Comparison of ENCODE assay signal across 15 cellular contexts in the genomic region with DNA sequence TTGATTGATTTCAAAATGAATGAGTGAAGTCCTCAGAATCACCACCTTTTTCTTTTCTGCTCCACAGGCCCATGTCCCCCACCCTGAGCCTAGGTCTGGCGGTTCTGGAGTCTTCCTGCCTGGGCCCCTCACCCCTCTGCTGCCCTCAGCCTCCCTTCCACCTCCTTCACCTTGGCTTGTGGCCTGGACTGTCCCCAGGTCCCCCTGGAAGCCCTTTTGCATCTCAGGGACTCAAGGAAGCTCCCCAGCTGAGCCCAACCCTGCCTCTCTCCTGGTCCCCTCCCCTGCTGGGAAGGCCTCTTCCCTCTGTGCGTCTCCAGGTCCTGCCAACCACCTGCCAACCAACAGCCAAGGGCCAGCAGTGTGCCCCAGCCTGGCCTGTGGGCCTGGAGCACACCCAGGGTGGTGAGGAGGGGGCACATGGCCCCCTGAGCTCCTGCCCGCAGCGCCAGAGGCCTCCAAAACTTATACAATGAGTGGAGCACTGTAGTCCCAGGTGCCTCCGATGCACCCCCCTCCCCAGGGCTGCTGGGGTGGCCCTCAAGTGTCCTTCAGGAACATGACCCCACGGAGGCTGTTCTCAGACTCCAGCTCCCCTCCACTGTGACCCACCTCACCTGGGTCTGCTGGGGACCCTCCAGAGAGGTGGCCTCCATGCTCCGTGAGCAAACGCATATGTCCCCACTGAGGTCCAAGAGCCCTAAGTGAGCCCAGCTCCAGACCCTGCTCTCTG. TPM values are rescaled to one million over a fixed set of nuclear protein-coding genes. Genes with fewer than 3 reads are reported as not detected.
DNase-seq lines count a peak whose midpoint lies in the region; ATAC-seq and TF ChIP-seq lines count a peak whose summit lies in the region.
"Had no signal": no experiment of that assay in that cellular context is flagged by ENCODE, and none has a peak within 500 bp of the region (broad histone marks: within the 10 kb centered on the region; RNA-seq: fewer than 3 reads in every experiment).

No MANE protein-coding gene starts in this region.

- H3K27me3 ChIP-seq in RWPE2 (ENCODE audit: insufficient read depth, poor library complexity, severe bottlenecking) (peaks cover 48% of the 10 kb centered on the region), osteoblast (ENCODE audit: insufficient read depth, low read length) (peaks cover 2% of the 10 kb centered on the region)

- H3K27ac ChIP-seq in RWPE2 (ENCODE audit: poor library complexity, severe bottlenecking): no peak overlapping the region
- H3K27ac ChIP-seq in osteoblast (ENCODE audit: low read depth, low read length): no peak overlapping the region
- H3K27ac ChIP-seq: A549, HL-60 had no signal

- H3K4me3 ChIP-seq in RWPE2 (ENCODE audit: severe bottlenecking): no peak overlapping the region
- no peak overlapping the region for H3K4me3 ChIP-seq in osteoblast (ENCODE audit: insufficient read depth, low read length)
- H3K4me3 ChIP-seq: A549, K562 had no signal

- H2AFZ ChIP-seq in osteoblast (ENCODE audit: low read length): no peak overlapping the region

- TF ChIP-seq CTCF in GM13976 (IDR thresholded peaks at IDR 0.05; ENCODE audit: borderline replicate concordance, control extremely low read depth, extremely low read depth, insufficient read depth, missing control alignments): no peak
- TF ChIP-seq CTCF in RWPE2 (IDR thresholded peaks at IDR 0.05; ENCODE audit: poor library complexity, severe bottlenecking): no peak
- TF ChIP-seq CTCF in osteoblast (IDR thresholded peaks at IDR 0.05; ENCODE audit: extremely low read depth, low read depth, low read length): no peak

- no peaks in the 10 kb centered on the region for H3K9me3 ChIP-seq in RWPE2 (ENCODE audit: severe bottlenecking)
- no peaks in the 10 kb centered on the region for H3K9me3 ChIP-seq in osteoblast (ENCODE audit: low read depth, low read length)
- H3K9me3 ChIP-seq: A549 had no signal

- H4K20me1 ChIP-seq in osteoblast (ENCODE audit: insufficient read depth, low read length): no peaks in the 10 kb centered on the region

- H3K4me1 ChIP-seq in RWPE2 (ENCODE audit: insufficient read depth, poor library complexity, severe bottlenecking) (no peaks in the 10 kb centered on the region), osteoblast (ENCODE audit: insufficient read depth, low read length) (no peaks in the 10 kb centered on the region)
- H3K4me1 ChIP-seq: A549 had no signal

- no peaks in the 10 kb centered on the region for H3K36me3 ChIP-seq in RWPE2 (ENCODE audit: low read depth)
- no peaks in the 10 kb centered on the region for H3K36me3 ChIP-seq in osteoblast (ENCODE audit: insufficient read depth, low read length)

- no peak overlapping the region for H3K4me2 ChIP-seq in osteoblast (ENCODE audit: insufficient read depth, low read length)
- H3K4me2 ChIP-seq: A549 had no signal

- no peaks in the 10 kb centered on the region for H3K79me2 ChIP-seq in osteoblast (ENCODE audit: insufficient read depth, low read length)

- DNase-seq in Daoy (ENCODE audit: low read depth) (peak; percentile 6), GM13976 (ENCODE audit: low spot score) (peak; percentile 26), RWPE2 (ENCODE audit: low spot score) (no peak), osteoblast (ENCODE audit: insufficient read length, low spot score, missing footprints) (peak; percentile 84), HT-29 (ENCODE audit: low spot score) (no peak), RKO (ENCODE audit: low spot score) (no peak)
- DNase-seq: CD4-positive, CD25-positive, alpha-beta regulatory T cell; DMS53; GOT3; HCEC 1CT had no signal

- ATAC-seq in RWPE2 (ENCODE audit: low read depth): 0 out of 3 replicates have a peak, but pooled peaks have one; percentile 31
- ATAC-seq in GM21447 (IDR thresholded peaks at IDR 0.05; ENCODE audit: unreplicated experiment): no peak
- no peak for ATAC-seq in HG03469 (IDR thresholded peaks at IDR 0.05; ENCODE audit: unreplicated experiment)
- ATAC-seq: A549, K562 had no signal

- in situ Hi-C loops in GM13976 (cut with MboI; ENCODE audit: low sequenced_read_pairs, unreplicated experiment): no loop called here

RNA-seq across cellular contexts. Expression of a gene that starts 20.3 kb away (rescaled TPM):
- not detected in 2 replicates for total RNA-seq in Daoy (2014; rRNA removed; shearing (Covaris generic))
- total RNA-seq in osteoblast: not detected in 2 replicates
- not detected in 2 replicates for total RNA-seq in HT-29 (2014; rRNA removed; shearing (Covaris generic))
- total RNA-seq: CD4-positive, CD25-positive, alpha-beta regulatory T cell; K562 had no signal

RNA-seq across cellular contexts. Expression of a gene that starts 44.1 kb away (rescaled TPM):
- not detected in 2 replicates for total RNA-seq in Daoy (2014; rRNA removed; shearing (Covaris generic))
- not detected in 2 replicates for total RNA-seq in osteoblast
- total RNA-seq in HT-29 (2014; rRNA removed; shearing (Covaris generic)): not detected in 2 replicates
- total RNA-seq: CD4-positive, CD25-positive, alpha-beta regulatory T cell; K562 had no signal

RNA-seq across cellular contexts. Expression of a gene that starts 57.5 kb away (rescaled TPM):
- total RNA-seq in Daoy (2014; rRNA removed; shearing (Covaris generic)): not detected in 2 replicates
- not detected in 2 replicates for total RNA-seq in osteoblast
- total RNA-seq in HT-29 (2014; rRNA removed; shearing (Covaris generic)): not detected in 2 replicates
- total RNA-seq: CD4-positive, CD25-positive, alpha-beta regulatory T cell had no signal

Comparison
In these comparisons a context has a peak if more than half of its experiments do, and no peak if none do; other contexts are left out.
1. DNase-seq: peak in Daoy (single experiment), GM13976 (single experiment) and osteoblast (single experiment); none in RWPE2 (single experiment), HT-29 (single experiment) and RKO (single experiment).